ENCODE assay signal across 8 cellular contexts in the genomic region with DNA sequence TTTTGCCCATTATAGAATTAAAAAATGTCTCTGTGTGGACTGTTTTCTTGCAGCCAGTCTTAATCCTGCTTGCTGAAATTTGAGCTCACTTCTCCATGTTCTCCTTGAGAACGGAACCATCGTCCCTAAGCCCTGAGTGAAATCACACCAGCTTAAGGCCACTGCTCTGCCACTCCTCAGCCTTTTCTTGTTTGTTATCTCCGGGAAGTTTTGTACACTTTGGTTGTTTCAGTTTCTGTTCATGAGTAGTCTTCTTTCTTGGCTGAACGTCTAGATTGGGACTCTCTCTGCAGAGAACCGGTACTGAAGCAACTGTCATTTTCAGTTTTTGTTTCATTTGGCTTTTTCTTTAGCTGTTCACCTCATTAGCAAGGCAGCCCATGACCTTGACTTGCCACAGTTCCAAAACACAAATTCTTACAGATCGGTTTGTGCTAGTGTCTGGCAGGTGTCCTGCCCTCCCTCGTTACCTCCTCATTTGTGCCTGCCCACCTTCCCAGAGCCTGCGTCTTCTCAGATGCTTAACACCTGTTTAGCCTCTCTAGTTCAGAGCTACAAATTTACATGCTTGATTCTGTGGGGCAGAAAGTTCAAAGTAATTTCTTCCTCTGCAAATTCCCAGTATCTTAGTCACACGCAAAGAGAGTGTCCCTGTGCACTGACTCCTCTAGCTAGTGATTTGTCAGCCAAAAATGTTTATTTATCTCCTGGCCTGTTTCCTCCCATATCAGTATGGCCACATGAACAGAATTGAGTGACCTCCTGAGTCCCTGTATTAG. TPM values are rescaled to one million over a fixed set of nuclear protein-coding genes. Genes with fewer than 3 reads are reported as not detected.
A peak's percentile ranks its signal among the peaks of the same experiment; 100 is the strongest.
DNase-seq lines count a peak whose midpoint lies in the region; ATAC-seq, FAIRE-seq and TF ChIP-seq lines count a peak whose summit lies in the region.

No MANE protein-coding gene starts in this region.

- H3K36me3 Mint-ChIP-seq in mesothelial cell of epicardium, result peaks cover 10% of the 10 kb centered on the region

- ATAC-seq in GM21390 (IDR thresholded peaks at IDR 0.05; ENCODE audit: unreplicated experiment), result peak; percentile 96

- no peak for FAIRE-seq in HTR-8/SVneo (lab: Jason Lieb, UNC)

- no peaks in the 10 kb centered on the region for H3K9me3 Mint-ChIP-seq in mesothelial cell of epicardium

- H3K27me3 ChIP-seq in GM06990 (replicated peaks; ENCODE audit: control insufficient read depth, insufficient read depth, low read length), result no peaks in the 10 kb centered on the region
- H3K27me3 ChIP-seq in adipocyte (replicated peaks; ENCODE audit: control insufficient read depth, insufficient read depth, low read length), result no peaks in the 10 kb centered on the region

- DNase-seq in GM06990 (ENCODE audit: extremely low read depth, insufficient read length) (peak; percentile 63), HTR-8/SVneo (ENCODE audit: insufficient read length, low spot score) (peak; percentile 32), adipocyte (ENCODE audit: low read depth) (peak; percentile 52), mesothelial cell of epicardium (ENCODE audit: low spot score in 2 of 2, unreplicated experiment in 2 of 2) (no peak), NCI-H226 (no peak), T1000 (lab: John Stamatoyannopoulos, UW) (no peak), LoVo (ENCODE audit: low spot score) (no peak)

- peaks cover 12% of the 10 kb centered on the region for H3K4me1 ChIP-seq in adipocyte (ENCODE audit: control insufficient read depth, insufficient read depth, low read length)

- peak overlapping the region; percentile 39 for H3K4me3 ChIP-seq in GM06990 (replicated peaks; ENCODE audit: low read depth, low read length)
- peak overlapping the region; percentile 66 for H3K4me3 ChIP-seq in adipocyte (ENCODE audit: low read length)

- H3K36me3 ChIP-seq in GM06990 (ENCODE audit: control insufficient read depth, insufficient read depth, low read length) (peaks cover 4% of the 10 kb centered on the region), adipocyte (ENCODE audit: control insufficient read depth, insufficient read depth, low read length, severe bottlenecking) (peaks cover 6% of the 10 kb centered on the region)

- no peaks in the 10 kb centered on the region for H3K9me3 ChIP-seq in adipocyte (ENCODE audit: control insufficient read depth, low read length)

- no peak for TF ChIP-seq CTCF in GM06990 (IDR thresholded peaks at IDR 0.05; ENCODE audit: insufficient read depth, low read length, poor library complexity, severe bottlenecking)
- no peak for TF ChIP-seq CTCF in mesothelial cell of epicardium (IDR thresholded peaks at IDR 0.05; ENCODE audit: unreplicated experiment)

- peak overlapping the region; percentile 50 for H3K9ac ChIP-seq in adipocyte (ENCODE audit: low read length)

- no peak overlapping the region for H3K4me3 Mint-ChIP-seq in mesothelial cell of epicardium

- H3K27me3 Mint-ChIP-seq in mesothelial cell of epicardium (ENCODE audit: low read depth), result no peaks in the 10 kb centered on the region

- H3K27ac Mint-ChIP-seq in mesothelial cell of epicardium, result peak overlapping the region; percentile 68

- H3K4me1 Mint-ChIP-seq in mesothelial cell of epicardium, result peaks cover 18% of the 10 kb centered on the region

RNA-seq across cellular contexts. Expression of a gene that starts 12.4 kb away (rescaled TPM):
- total RNA-seq in mesothelial cell of epicardium, result 12.4 to 14.0 TPM (median 13.4 TPM) in 3 replicates

RNA-seq across cellular contexts. Expression of a gene that starts 57.3 kb away (rescaled TPM):
- total RNA-seq in mesothelial cell of epicardium, result 17.7 to 22.7 TPM (median 19.9 TPM) in 3 replicates

Comparison
In these comparisons a context has a peak if more than half of its experiments do, and no peak if none do; other contexts are left out.
1. DNase-seq: peak in GM06990 (single experiment), HTR-8/SVneo (single experiment) and adipocyte (single experiment); none in mesothelial cell of epicardium (0 of 2), NCI-H226 (single experiment), T1000 (single experiment) and LoVo (single experiment).